16 cellular contexts compared by ENCODE assay signal in the genomic region with DNA sequence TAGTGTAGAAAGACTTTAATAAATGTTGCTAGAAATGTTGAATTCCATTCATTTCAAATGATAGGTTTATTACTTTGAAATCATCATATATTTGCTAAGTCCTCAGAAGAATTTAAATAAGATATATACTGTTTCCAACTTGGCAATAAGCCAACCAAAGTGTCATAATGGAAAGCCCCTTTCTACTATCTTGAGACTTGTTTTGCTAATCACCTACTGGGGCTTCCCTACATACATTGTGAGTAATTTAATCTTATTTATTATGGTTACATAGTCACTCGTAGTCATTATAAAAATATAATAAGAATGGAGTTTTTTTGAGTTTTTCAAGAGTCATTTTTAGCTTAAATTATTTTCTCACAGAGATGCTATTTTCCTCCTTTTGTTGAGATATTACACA. TPM values are rescaled to one million over a fixed set of nuclear protein-coding genes. Genes with fewer than 3 reads are reported as not detected.
DNase-seq lines count a peak whose midpoint lies in the region; ATAC-seq, FAIRE-seq and TF ChIP-seq lines count a peak whose summit lies in the region.
"Had no signal": no experiment of that assay in that cellular context is flagged by ENCODE, and none has a peak within 500 bp of the region (broad histone marks: within the 10 kb centered on the region; RNA-seq: fewer than 3 reads in every experiment).

No MANE protein-coding gene starts in this region.

- DNase-seq in mammary epithelial cell (peak; percentile 26), MCF 10A (ENCODE audit: unreplicated experiment) (no peak), T-helper 17 cell (no peak), NCI-H2107 treated with DMSO at 0.1 percent for 48 hours (lab: John Stamatoyannopoulos, UW; ENCODE audit: unreplicated experiment) (no peak), small intestine (no peak), NCI-H2227 treated with DMSO at 0.1 percent for 48 hours (lab: John Stamatoyannopoulos, UW) (no peak)
- no peak for DNase-seq in stimulated activated naive CD8-positive, alpha-beta T cell treated with anti-CD3 and anti-CD28 coated beads, Interleukin-15, amount 100 ng/mL, for 72 hours
- DNase-seq: activated T-cell treated with anti-CD3 and anti-CD28 coated beads for 4 hours, anterior cingulate cortex, DMS79 treated with DMSO at 0.1 percent for 48 hours, dorsolateral prefrontal cortex, NCI-H1436 treated with DMSO at 0.1 percent for 48 hours, NCI-H526 treated with DMSO at 0.1 percent for 48 hours, psoas muscle, SHP77 had no signal

- intact Hi-C loops in mammary epithelial cell (cut with micrococcal nuclease) (no loop called here), MCF 10A (cut with micrococcal nuclease) (no loop called here)

- CTCF ChIA-PET in mammary epithelial cell (lab: Charles Lee; ENCODE audit: low non-redundant PET) (no interaction called here), MCF 10A (lab: Yijun Ruan, JAX) (interaction anchor here (0.6 kb wide), 1 partner anchor 330 kb away, joined by 3 read pairs; no protein-coding TSS in a partner anchor)

- 93% methylated on average over 1 of the region's 1 CpG for WGBS in mammary epithelial cell (ENCODE audit: low coverage, missing lambda C conversion rate)
- 44 to 73% (median 70%) methylated on average over 1 of the region's 1 CpG for WGBS in small intestine, 3 donors

- H3K36me3 Mint-ChIP-seq in MCF 10A (ENCODE audit: insufficient read depth, unreplicated experiment) (no peaks in the 10 kb centered on the region), T-helper 17 cell (ENCODE audit: low read depth) (peaks cover 2% of the 10 kb centered on the region)

- POLR2A ChIA-PET in MCF 10A (lab: Yijun Ruan, JAX): interaction anchor here (0.6 to 1.0 kb wide), 2 partner anchors 35 to 90 kb away, joined by 3 to 4 read pairs; partner anchors contain the start of gene LMBRD1

- no peak for TF ChIP-seq CTCF in mammary epithelial cell (conservative IDR thresholded peaks at IDR 0.05 in 1 of 2, IDR thresholded peaks at IDR 0.05 in 1 of 2; ENCODE audit: extremely low read depth in 1 of 2, insufficient read depth in 1 of 2, low read depth in 1 of 2, low read length in 2 of 2)
- no peak for TF ChIP-seq CTCF in MCF 10A (IDR thresholded peaks at IDR 0.05; ENCODE audit: unreplicated experiment)

- no peak for FAIRE-seq in small intestine (lab: Jason Lieb, UNC)

- H3K9me3 ChIP-seq in mammary epithelial cell (replicated peaks; ENCODE audit: insufficient read depth, low read length) (no peaks in the 10 kb centered on the region), T-helper 17 cell (ENCODE audit: control insufficient read depth, low read length, poor library complexity, severe bottlenecking) (no peaks in the 10 kb centered on the region), small intestine (ENCODE audit: control insufficient read depth, low read depth) (no peaks in the 10 kb centered on the region)
- H3K9me3 ChIP-seq: psoas muscle had no signal

- H3K27me3 ChIP-seq in mammary epithelial cell (ENCODE audit: insufficient read depth, low read length) (peaks cover 2% of the 10 kb centered on the region), small intestine (ENCODE audit: control insufficient read depth in 2 of 2, insufficient read depth in 2 of 2, low read length in 2 of 2) (no peaks in the 10 kb centered on the region)
- H3K27me3 ChIP-seq: dorsolateral prefrontal cortex had no signal

- no peak overlapping the region for H3K27ac ChIP-seq in mammary epithelial cell (ENCODE audit: insufficient read depth, low read depth, low read length)
- no peak overlapping the region for H3K27ac ChIP-seq in small intestine (ENCODE audit: low read depth in 1 of 2, low read length in 1 of 2)
- H3K27ac ChIP-seq: dorsolateral prefrontal cortex, psoas muscle had no signal

- no peak overlapping the region for H3K9ac ChIP-seq in mammary epithelial cell (ENCODE audit: insufficient read depth, low read length)

- no peaks in the 10 kb centered on the region for H3K9me3 Mint-ChIP-seq in MCF 10A (ENCODE audit: unreplicated experiment)
- peaks cover 5 to 12% of the 10 kb centered on the region in 2 donors for H3K9me3 Mint-ChIP-seq in stimulated activated naive CD8-positive, alpha-beta T cell treated with anti-CD3 and anti-CD28 coated beads, Interleukin-15, amount 100 ng/mL, for 72 hours

- no peaks in the 10 kb centered on the region for H3K4me1 ChIP-seq in mammary epithelial cell (ENCODE audit: insufficient read depth, low read length)
- H3K4me1 ChIP-seq in small intestine (ENCODE audit: control insufficient read depth in 2 of 2, insufficient read depth in 1 of 2, low read depth in 1 of 2, low read length in 1 of 2): no peaks in the 10 kb centered on the region
- H3K4me1 ChIP-seq: psoas muscle had no signal

- ATAC-seq in HG02763 (IDR thresholded peaks at IDR 0.05; ENCODE audit: unreplicated experiment) (peak; percentile 55), T-helper 17 cell (peak; percentile 41)
- ATAC-seq in stimulated activated naive CD8-positive, alpha-beta T cell treated with anti-CD3 and anti-CD28 coated beads, Interleukin-15, amount 100 ng/mL, for 72 hours: peak; percentile 72
- ATAC-seq: psoas muscle had no signal

- no peak overlapping the region for H3K27ac Mint-ChIP-seq in MCF 10A (ENCODE audit: low read depth, unreplicated experiment)
- no peak overlapping the region for H3K27ac Mint-ChIP-seq in T-helper 17 cell
- no peak overlapping the region for H3K27ac Mint-ChIP-seq in stimulated activated naive CD8-positive, alpha-beta T cell treated with anti-CD3 and anti-CD28 coated beads, Interleukin-15, amount 100 ng/mL, for 72 hours

- H3K4me3 ChIP-seq in mammary epithelial cell (replicated peaks in 1 of 3; ENCODE audit: insufficient read depth in 1 of 3, low read depth in 2 of 3, low read length in 3 of 3) (no peak overlapping the region), small intestine (ENCODE audit: low read depth in 1 of 2, low read length in 2 of 2) (no peak overlapping the region)
- H3K4me3 ChIP-seq: dorsolateral prefrontal cortex, psoas muscle had no signal

- H3K4me1 Mint-ChIP-seq in MCF 10A (ENCODE audit: insufficient read depth, unreplicated experiment) (no peaks in the 10 kb centered on the region), T-helper 17 cell (no peaks in the 10 kb centered on the region)
- no peaks in the 10 kb centered on the region for H3K4me1 Mint-ChIP-seq in stimulated activated naive CD8-positive, alpha-beta T cell treated with anti-CD3 and anti-CD28 coated beads, Interleukin-15, amount 100 ng/mL, for 72 hours

- BruUV-seq in mammary epithelial cell (replicated peaks; lab: Mats Ljungman, UMichigan) (no TSS peak), MCF 10A (replicated peaks; lab: Mats Ljungman, UMichigan) (no TSS peak)

- no peaks in the 10 kb centered on the region for H4K20me1 ChIP-seq in mammary epithelial cell (ENCODE audit: insufficient read depth, low read length)

- H3K4me2 ChIP-seq in mammary epithelial cell (ENCODE audit: insufficient read depth, low read depth, low read length): no peak overlapping the region

- dilution Hi-C loops in mammary epithelial cell (cut with HindIII; ENCODE audit: low sequenced_read_pairs): no loop called here

- no peaks in the 10 kb centered on the region for H3K79me2 ChIP-seq in mammary epithelial cell (ENCODE audit: insufficient read depth, low read length)

- in situ Hi-C loops in mammary epithelial cell (cut with MboI; ENCODE audit: low sequenced_read_pairs in 2 of 2): no loop called here

- peaks cover 47% of the 10 kb centered on the region for H3K27me3 Mint-ChIP-seq in MCF 10A (ENCODE audit: insufficient read depth, unreplicated experiment)
- peaks cover 4% of the 10 kb centered on the region for H3K27me3 Mint-ChIP-seq in T-helper 17 cell
- peaks cover 27% of the 10 kb centered on the region for H3K27me3 Mint-ChIP-seq in stimulated activated naive CD8-positive, alpha-beta T cell treated with anti-CD3 and anti-CD28 coated beads, Interleukin-15, amount 100 ng/mL, for 72 hours

- H3K36me3 ChIP-seq in mammary epithelial cell (ENCODE audit: insufficient read depth, low read length): no peaks in the 10 kb centered on the region
- H3K36me3 ChIP-seq in small intestine (ENCODE audit: control insufficient read depth in 2 of 2, insufficient read depth in 2 of 2, low read length in 2 of 2): no peaks in the 10 kb centered on the region

- H3K4me3 Mint-ChIP-seq in MCF 10A (ENCODE audit: unreplicated experiment) (no peak overlapping the region), T-helper 17 cell (no peak overlapping the region)
- no peak overlapping the region for H3K4me3 Mint-ChIP-seq in stimulated activated naive CD8-positive, alpha-beta T cell treated with anti-CD3 and anti-CD28 coated beads, Interleukin-15, amount 100 ng/mL, for 72 hours

- no peak overlapping the region for H2AFZ ChIP-seq in mammary epithelial cell (ENCODE audit: low read depth, low read length)

RNA-seq across cellular contexts. Expression of gene COL19A1, which starts 20.7 kb away (rescaled TPM):
- total RNA-seq in mammary epithelial cell (under 1 TPM in 1 of 2 donors, not detected in 1; 0.17 TPM), MCF 10A (2022) (not detected in 2 replicates), T-helper 17 cell (1 to 10 TPM in 1 of 2 donors, not detected in 1; 1.5 TPM)
- polyA plus RNA-seq in mammary epithelial cell (not detected), small intestine (under 1 TPM in 1 of 3 donors, not detected in 2; 0.09 TPM)
- not detected for polyA minus RNA-seq in mammary epithelial cell
